ENCODE assay signal across 15 cellular contexts in the genomic region with DNA sequence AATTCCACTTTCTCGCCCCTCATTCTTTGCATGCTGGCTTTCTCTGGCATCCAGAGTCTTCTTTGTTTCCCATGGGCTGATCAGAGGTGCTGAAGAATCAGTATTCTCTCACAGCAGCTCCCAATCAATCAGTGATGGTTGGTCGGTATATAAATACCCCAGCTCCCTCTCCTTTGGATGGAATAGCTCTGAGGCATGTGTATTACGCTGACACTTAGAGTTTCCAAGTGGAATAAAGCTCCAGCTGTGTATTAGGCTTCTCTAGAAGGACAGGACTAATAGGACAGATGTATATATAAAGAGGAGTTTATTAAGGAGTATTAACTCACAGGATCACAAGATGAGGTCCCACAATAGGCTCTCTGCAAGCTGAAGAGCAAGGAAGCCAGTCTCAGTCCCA.
DNase-seq lines count a peak whose midpoint lies in the region; ATAC-seq and TF ChIP-seq lines count a peak whose summit lies in the region.
"Had no signal": no experiment of that assay in that cellular context is flagged by ENCODE, and none has a peak within 500 bp of the region (broad histone marks: within the 10 kb centered on the region; RNA-seq: fewer than 3 reads in every experiment).

No MANE protein-coding gene starts in this region.

- H3K36me3 Mint-ChIP-seq in activated CD4-positive, alpha-beta T cell treated with anti-CD3 and anti-CD28 coated beads, Interleukin-2, amount 10 ng/mL, durations not matched to agents 24 days and 14 days (ENCODE audit: low read depth): no peaks in the 10 kb centered on the region
- no peaks in the 10 kb centered on the region for H3K36me3 Mint-ChIP-seq in endodermal cell (ENCODE audit: low read depth)
- H3K36me3 Mint-ChIP-seq: brain had no signal

- no peak for ATAC-seq in HG03469 (IDR thresholded peaks at IDR 0.05; ENCODE audit: unreplicated experiment)

- H3K9me3 ChIP-seq in OCI-LY1 (ENCODE audit: low read length): no peaks in the 10 kb centered on the region
- no peaks in the 10 kb centered on the region for H3K9me3 ChIP-seq in endodermal cell (ENCODE audit: control insufficient read depth, low read length)
- H3K9me3 ChIP-seq in smooth muscle cell (replicated peaks; ENCODE audit: low read depth): no peaks in the 10 kb centered on the region

- intact Hi-C loops in activated CD4-positive, alpha-beta T cell treated with anti-CD3 and anti-CD28 coated beads, Interleukin-2, amount 10 ng/mL, durations not matched to agents 24 days and 14 days (cut with micrococcal nuclease): no loop called here

- H3K4me1 ChIP-seq in OCI-LY1 (ENCODE audit: insufficient read depth, low read length, severe bottlenecking) (no peaks in the 10 kb centered on the region), endodermal cell (ENCODE audit: control insufficient read depth, insufficient read depth, low read length) (no peaks in the 10 kb centered on the region), smooth muscle cell (ENCODE audit: low read depth) (no peaks in the 10 kb centered on the region)

- no peaks in the 10 kb centered on the region for H3K27me3 ChIP-seq in OCI-LY1 (ENCODE audit: insufficient read depth, low read length)
- H3K27me3 ChIP-seq in endodermal cell (ENCODE audit: control insufficient read depth, insufficient read depth, low read length, poor library complexity, severe bottlenecking): no peaks in the 10 kb centered on the region
- H3K27me3 ChIP-seq in smooth muscle cell (ENCODE audit: low read depth): peaks cover 15% of the 10 kb centered on the region

- H3F3A ChIP-seq in OCI-LY1 (ENCODE audit: insufficient read depth, low read length) (no peaks in the 10 kb centered on the region), smooth muscle cell (ENCODE audit: low read depth) (no peaks in the 10 kb centered on the region)

- H3K9me3 Mint-ChIP-seq in activated CD4-positive, alpha-beta T cell treated with anti-CD3 and anti-CD28 coated beads, Interleukin-2, amount 10 ng/mL, durations not matched to agents 24 days and 14 days: no peaks in the 10 kb centered on the region
- H3K9me3 Mint-ChIP-seq in endodermal cell: peaks cover 12% of the 10 kb centered on the region

- H3K4me3 ChIP-seq in OCI-LY1 (ENCODE audit: low read depth, low read length, poor library complexity, severe bottlenecking) (no peak overlapping the region), endodermal cell (ENCODE audit: low read length) (no peak overlapping the region), smooth muscle cell (no peak overlapping the region)

- TF ChIP-seq CTCF in OCI-LY1 (IDR thresholded peaks at IDR 0.05; ENCODE audit: low read length) (peak; percentile 33; the same call in 1 of the 2 replicates), endodermal cell (conservative IDR thresholded peaks at IDR 0.05) (peak; percentile 58), smooth muscle cell (IDR thresholded peaks at IDR 0.05; ENCODE audit: borderline replicate concordance, insufficient read depth, poor library complexity, severe bottlenecking) (peak; percentile 23)

- WGBS in endodermal cell (ENCODE audit: insufficient coverage in 1 of 2, insufficient read length in 1 of 2), 2 experiments: 47 to 83% methylated on average over 1 to 3 of the region's 3 CpGs
- WGBS in smooth muscle cell (ENCODE audit: low lambda C conversion rate): 52% methylated on average over 3 of the region's 3 CpGs

- peaks cover 5% of the 10 kb centered on the region; the same call in 1 of the 2 replicates for H3K9me2 ChIP-seq in OCI-LY1 (ENCODE audit: low read depth, low read length)

- H3K27me3 Mint-ChIP-seq in activated CD4-positive, alpha-beta T cell treated with anti-CD3 and anti-CD28 coated beads, Interleukin-2, amount 10 ng/mL, durations not matched to agents 24 days and 14 days: peaks cover 6% of the 10 kb centered on the region
- no peaks in the 10 kb centered on the region for H3K27me3 Mint-ChIP-seq in endodermal cell (ENCODE audit: insufficient read depth)

- H3K4me1 Mint-ChIP-seq in activated CD4-positive, alpha-beta T cell treated with anti-CD3 and anti-CD28 coated beads, Interleukin-2, amount 10 ng/mL, durations not matched to agents 24 days and 14 days: no peaks in the 10 kb centered on the region
- no peaks in the 10 kb centered on the region for H3K4me1 Mint-ChIP-seq in endodermal cell
- H3K4me1 Mint-ChIP-seq: brain had no signal

- H4K20me1 ChIP-seq in OCI-LY1 (ENCODE audit: insufficient read depth, low read length) (no peaks in the 10 kb centered on the region), smooth muscle cell (ENCODE audit: low read depth) (no peaks in the 10 kb centered on the region)

- H3K27ac ChIP-seq in OCI-LY1 (ENCODE audit: low read depth, low read length, poor library complexity, severe bottlenecking) (no peak overlapping the region), endodermal cell (ENCODE audit: low read depth, low read length) (no peak overlapping the region), smooth muscle cell (ENCODE audit: low read depth) (no peak overlapping the region)

- H3K27ac Mint-ChIP-seq in activated CD4-positive, alpha-beta T cell treated with anti-CD3 and anti-CD28 coated beads, Interleukin-2, amount 10 ng/mL, durations not matched to agents 24 days and 14 days: no peak overlapping the region
- H3K27ac Mint-ChIP-seq in endodermal cell: no peak overlapping the region
- H3K27ac Mint-ChIP-seq: brain had no signal

- no peaks in the 10 kb centered on the region for H3K36me3 ChIP-seq in OCI-LY1 (ENCODE audit: insufficient read depth, low read length)
- no peaks in the 10 kb centered on the region for H3K36me3 ChIP-seq in endodermal cell (ENCODE audit: control insufficient read depth, insufficient read depth, low read length)
- H3K36me3 ChIP-seq in smooth muscle cell (ENCODE audit: low read depth): no peaks in the 10 kb centered on the region

- H2AFZ ChIP-seq in OCI-LY1 (ENCODE audit: low read length) (no peak overlapping the region), smooth muscle cell (ENCODE audit: low read depth) (no peak overlapping the region)

- no peaks in the 10 kb centered on the region for H3K79me2 ChIP-seq in OCI-LY1 (ENCODE audit: insufficient read depth, low read length)
- no peaks in the 10 kb centered on the region for H3K79me2 ChIP-seq in smooth muscle cell (ENCODE audit: low read depth)

- peak; percentile 36 for DNase-seq in activated CD4-positive, alpha-beta T cell treated with anti-CD3 and anti-CD28 coated beads, Interleukin-2, amount 10 ng/mL, durations not matched to agents 24 days and 14 days
- no peak for DNase-seq in activated CD4-positive, alpha-beta T cell treated with anti-CD3 and anti-CD28 coated beads for 4 hours
- DNase-seq in endodermal cell: no peak
- no peak for DNase-seq in smooth muscle cell (lab: John Stamatoyannopoulos, UW; ENCODE audit: unreplicated experiment)
- DNase-seq in NCI-H187 treated with DMSO at 0.1 percent for 48 hours (lab: John Stamatoyannopoulos, UW): no peak
- DNase-seq in stimulated activated CD4-positive, alpha-beta T cell treated with anti-CD3 and anti-CD28 coated beads, Interleukin-1b, Interleukin-23, amount 100 ng/mL, for 48 hours: no peak
- DNase-seq: activated CD4-positive, CD25-positive, alpha-beta regulatory T cell; activated naive CD4-positive, alpha-beta T cell treated with anti-CD3 and anti-CD28 coated beads, Interleukin-2, amount 50 U/mL, for 16 hours; kidney; NCI-H2081 treated with DMSO at 0.1 percent for 48 hours; posterior cingulate gyrus; SW 1271 had no signal

- H3K9ac ChIP-seq in OCI-LY1 (ENCODE audit: low read length) (no peak overlapping the region), endodermal cell (ENCODE audit: extremely low read depth, low read length, poor library complexity, severe bottlenecking) (no peak overlapping the region), smooth muscle cell (ENCODE audit: low read depth) (no peak overlapping the region)

- no peak overlapping the region for H3K4me3 Mint-ChIP-seq in activated CD4-positive, alpha-beta T cell treated with anti-CD3 and anti-CD28 coated beads, Interleukin-2, amount 10 ng/mL, durations not matched to agents 24 days and 14 days
- no peak overlapping the region for H3K4me3 Mint-ChIP-seq in endodermal cell
- H3K4me3 Mint-ChIP-seq: brain had no signal

- no peak overlapping the region for H3K4me2 ChIP-seq in OCI-LY1 (ENCODE audit: low read length)
- H3K4me2 ChIP-seq in smooth muscle cell: no peak overlapping the region
